Comparison of ENCODE assay signal across 8 cellular contexts in genomic region chr1:168136709-168137514, GRCh38. TPM values are rescaled to one million over a fixed set of nuclear protein-coding genes. Genes with fewer than 3 reads are reported as not detected.
A peak's percentile ranks its signal among the peaks of the same experiment; 100 is the strongest.
DNase-seq lines count a peak whose midpoint lies in the region; ATAC-seq and TF ChIP-seq lines count a peak whose summit lies in the region.

Gene GPR161 (minus strand): TSS chr1:168136930. CDS start chr1:168104850, 32,080 bp downstream.

- no peaks in the 10 kb centered on the region for H3K9me3 ChIP-seq in mucosa of descending colon
- H3K9me3 ChIP-seq in thyroid gland: no peaks in the 10 kb centered on the region

- H3K4me3 ChIP-seq in mucosa of descending colon (no peak within 1 kb of the TSS), thyroid gland (replicated peaks in 1 of 3) (peak within 1 kb of the TSS; percentile 48 to 75 (median 62))

- DNase-seq in activated CD4-positive, alpha-beta T cell treated with anti-CD3 and anti-CD28 coated beads for 48 hours: peak; percentile 27
- no peak for DNase-seq in activated CD4-positive, alpha-beta T cell treated with anti-CD3 and anti-CD28 coated beads, Interleukin-2, amount 50 U/mL, for 4 hours
- DNase-seq in NCI-H2107 (lab: John Stamatoyannopoulos, UW) (peak; percentile 40), mucosa of descending colon (peak; percentile 41 to 56 (median 55)), thyroid gland (peak; percentile 38 to 47)
- DNase-seq in activated CD8-positive, alpha-beta memory T cell treated with anti-CD3 and anti-CD28 coated beads, Interleukin-2, amount 50 U/mL, for 4 hours: peak; percentile 19

- ATAC-seq in esophagus mucosa: peak; percentile 40
- peak; percentile 62 for ATAC-seq in mucosa of descending colon
- no peak for ATAC-seq in GM18861 (IDR thresholded peaks at IDR 0.05; ENCODE audit: unreplicated experiment)

- intact Hi-C loops in mucosa of descending colon (cut with DNase I, micrococcal nuclease) (no loop called here), thyroid gland (cut with DNase I) (no loop called here)

- TF ChIP-seq POLR2A in thyroid gland (IDR thresholded peaks at IDR 0.05): no peak

- peak within 1 kb of the TSS; percentile 4 to 81 (median 57) for H3K27ac ChIP-seq in thyroid gland

- TF ChIP-seq CTCF in mucosa of descending colon (IDR thresholded peaks at IDR 0.05): no peak
- no peak for TF ChIP-seq CTCF in thyroid gland (IDR thresholded peaks at IDR 0.05)

- WGBS in thyroid gland, 2 donors: 1% methylated on average over 39 to 48 of the region's 86 CpGs

- H3K27me3 ChIP-seq in thyroid gland: no peaks in the 10 kb centered on the region

- H3K4me1 ChIP-seq in mucosa of descending colon (ENCODE audit: low read depth) (peaks cover 5% of the 10 kb centered on the region), thyroid gland (peaks cover 8 to 14% of the 10 kb centered on the region in 2 donors)

- H3K36me3 ChIP-seq in mucosa of descending colon (ENCODE audit: low read depth) (no peaks in the 10 kb centered on the region), thyroid gland (no peaks in the 10 kb centered on the region)

RNA-seq across cellular contexts. Expression of gene GPR161, which starts in this region (rescaled TPM):
- total RNA-seq in esophagus mucosa (4.0 TPM), mucosa of descending colon (10 to 100 TPM in 1 of 3 donors, 1 to 10 TPM in 2; 2.2 to 13.1 (median 4.2) TPM), thyroid gland (1 to 10 TPM; 1.4 to 3.2 (median 2.3) TPM)

Comparison
In these comparisons a context has a peak if more than half of its experiments do, and no peak if none do; other contexts are left out.
1. DNase-seq: peak in activated CD4-positive, alpha-beta T cell treated with anti-CD3 and anti-CD28 coated beads for 48 hours (single experiment), NCI-H2107 (single experiment), activated CD8-positive, alpha-beta memory T cell treated with anti-CD3 and anti-CD28 coated beads, Interleukin-2, amount 50 U/mL, for 4 hours (single experiment), mucosa of descending colon (3 of 3) and thyroid gland (2 of 2); none in activated CD4-positive, alpha-beta T cell treated with anti-CD3 and anti-CD28 coated beads, Interleukin-2, amount 50 U/mL, for 4 hours (0 of 2).